Comparison of ENCODE assay signal across 1 cellular context in genomic region chr13:111006508-111007031, GRCh38.
TF ChIP-seq lines count a peak whose summit lies in the region.

No MANE protein-coding gene starts in this region.

TF ChIP-seq in HepG2, 621 proteins besides CTCF, POLR2A, EP300 and RAD21:
- TF ChIP-seq ZNF142 (CRISPR knock-in tag; IDR thresholded peaks at IDR 0.05), result no peak
- no peak for TF ChIP-seq PHF8 (CRISPR knock-in tag; IDR thresholded peaks at IDR 0.05)
- no peak for TF ChIP-seq HBP1 (CRISPR knock-in tag; IDR thresholded peaks at IDR 0.05; ENCODE audit: low read depth)
- TF ChIP-seq JDP2 (CRISPR knock-in tag; IDR thresholded peaks at IDR 0.05; ENCODE audit: borderline replicate concordance), result no peak
- no peak for TF ChIP-seq SUZ12 (IDR thresholded peaks at IDR 0.05; ENCODE audit: low read depth, low read length)
- no peak for TF ChIP-seq IRX3 (CRISPR knock-in tag; IDR thresholded peaks at IDR 0.05; ENCODE audit: borderline replicate concordance, low read depth)
- no peak for TF ChIP-seq DBP (CRISPR knock-in tag; IDR thresholded peaks at IDR 0.05; ENCODE audit: not compliant biosample characterization)
- no peak for TF ChIP-seq RFXAP (CRISPR knock-in tag; IDR thresholded peaks at IDR 0.05; ENCODE audit: borderline replicate concordance)
- no peak for TF ChIP-seq ZBTB14 (CRISPR knock-in tag; IDR thresholded peaks at IDR 0.05)
- TF ChIP-seq ZSCAN5A (CRISPR knock-in tag; IDR thresholded peaks at IDR 0.05; ENCODE audit: borderline replicate concordance), result no peak
- TF ChIP-seq CCDC6 (CRISPR knock-in tag; IDR thresholded peaks at IDR 0.05), result no peak
- no peak for TF ChIP-seq ZBTB33 (CRISPR knock-in tag; IDR thresholded peaks at IDR 0.05)
- no peak for TF ChIP-seq HIC2 (CRISPR knock-in tag; IDR thresholded peaks at IDR 0.05; ENCODE audit: low read depth)
- TF ChIP-seq HMGXB4 (CRISPR knock-in tag; IDR thresholded peaks at IDR 0.05; ENCODE audit: borderline replicate concordance in 1 of 2, low read depth in 1 of 2), result no peak
- no peak for TF ChIP-seq ZKSCAN1 (IDR thresholded peaks at IDR 0.05; ENCODE audit: low read length)
- no peak for TF ChIP-seq ZNF557 (CRISPR knock-in tag; IDR thresholded peaks at IDR 0.05)
